ENCODE assay signal across 21 cellular contexts in the genomic region with DNA sequence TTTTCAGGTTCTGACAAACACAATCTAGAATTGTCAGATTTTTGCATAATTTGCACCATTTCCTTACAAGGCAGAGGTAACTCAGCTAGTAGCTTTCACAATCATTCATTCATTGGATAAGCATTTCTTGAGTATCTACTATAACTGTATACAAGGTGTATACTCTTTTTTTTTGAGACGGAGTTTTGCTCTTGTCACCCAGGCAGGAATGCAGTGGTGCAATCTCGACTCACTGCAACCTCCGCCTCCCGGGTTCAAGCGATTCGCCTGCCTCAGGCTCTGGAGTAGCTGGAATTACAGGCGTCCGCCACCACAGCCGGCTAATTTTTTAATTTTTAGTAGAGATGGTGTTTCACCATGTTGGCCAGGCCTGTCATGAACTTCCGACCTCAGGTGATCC. TPM values are rescaled to one million over a fixed set of nuclear protein-coding genes. Genes with fewer than 3 reads are reported as not detected.
DNase-seq lines count a peak whose midpoint lies in the region; ATAC-seq and TF ChIP-seq lines count a peak whose summit lies in the region.
"Had no signal": no experiment of that assay in that cellular context is flagged by ENCODE, and none has a peak within 500 bp of the region (broad histone marks: within the 10 kb centered on the region; RNA-seq: fewer than 3 reads in every experiment).

No MANE protein-coding gene starts in this region.

- no peak for TF ChIP-seq POLR2A in esophagus muscularis mucosa (IDR thresholded peaks at IDR 0.05; ENCODE audit: low read depth)

- no peak for DNase-seq in CD8-positive, alpha-beta memory T cell
- no peak for DNase-seq in Karpas-422
- peak; percentile 8 for DNase-seq in esophagus muscularis mucosa (ENCODE audit: extremely low spot score)
- DNase-seq in trophoblast cell = peak; percentile 63 to 75
- no peak for DNase-seq in nucleus accumbens (lab: John Stamatoyannopoulos, UW)
- DNase-seq in Right ventricle myocardium superior = no peak
- DNase-seq: 8988T; CD8-positive, alpha-beta T cell; COR-L47; DMS 273 treated with DMSO at 0.1 percent for 48 hours; DMS53; DND-41; EL; HCEC 1CT had no signal

- no peaks in the 10 kb centered on the region for H3K27me3 ChIP-seq in CD8-positive, alpha-beta memory T cell (ENCODE audit: insufficient read depth, low read length, poor library complexity, severe bottlenecking)
- H3K27me3 ChIP-seq in Karpas-422 (ENCODE audit: low read length) = no peaks in the 10 kb centered on the region
- no peaks in the 10 kb centered on the region for H3K27me3 ChIP-seq in esophagus muscularis mucosa
- no peaks in the 10 kb centered on the region for H3K27me3 ChIP-seq in trophoblast cell (ENCODE audit: insufficient read depth, low read length)
- H3K27me3 ChIP-seq: BLaER1 treated with 17β-estradiol and CSF1 and Interleukin-3, amounts not matched to agents 10 nM and 100 nM had no signal

- no peak overlapping the region for H2AFZ ChIP-seq in Karpas-422 (ENCODE audit: low read length)
- no peak overlapping the region for H2AFZ ChIP-seq in trophoblast cell (ENCODE audit: insufficient read depth, low read length, poor library complexity)
- H2AFZ ChIP-seq: GM23338 had no signal

- H3K27me3 Mint-ChIP-seq in CD8-positive, alpha-beta memory T cell = peaks cover 2 to 4% of the 10 kb centered on the region in 2 donors
- H3K27me3 Mint-ChIP-seq in stimulated activated memory B cell treated with anti-CD40 and anti-IgM and Interleukin-4, amounts not matched to agents 10 μg/mL and 1 μg/mL and 100 μg/mL, for 72 hours = no peaks in the 10 kb centered on the region
- H3K27me3 Mint-ChIP-seq: B cell, IgD-negative memory B cell had no signal

- no peak overlapping the region for H3K23ac ChIP-seq in trophoblast cell (ENCODE audit: low read length)

- no peaks in the 10 kb centered on the region for H4K20me1 ChIP-seq in Karpas-422 (ENCODE audit: insufficient read depth, low read depth, low read length)
- H4K20me1 ChIP-seq: BLaER1 treated with 17β-estradiol and CSF1 and Interleukin-3, amounts not matched to agents 10 nM and 100 nM had no signal

- no peaks in the 10 kb centered on the region for H3K9me3 ChIP-seq in CD8-positive, alpha-beta memory T cell (ENCODE audit: low read length)
- no peaks in the 10 kb centered on the region for H3K9me3 ChIP-seq in Karpas-422 (ENCODE audit: low read length)
- no peaks in the 10 kb centered on the region for H3K9me3 ChIP-seq in esophagus muscularis mucosa
- no peaks in the 10 kb centered on the region for H3K9me3 ChIP-seq in trophoblast cell (ENCODE audit: insufficient read depth, low read depth, low read length)
- H3K9me3 ChIP-seq: BLaER1 treated with 17β-estradiol and CSF1 and Interleukin-3, amounts not matched to agents 10 nM and 100 nM had no signal

- H3K27ac ChIP-seq in CD8-positive, alpha-beta memory T cell (ENCODE audit: low read depth, low read length) = peak overlapping the region; percentile 20
- H3K27ac ChIP-seq in Karpas-422 (ENCODE audit: low read length) (no peak overlapping the region), esophagus muscularis mucosa (replicated peaks in 1 of 4) (no peak overlapping the region), trophoblast cell (ENCODE audit: low read depth, low read length) (no peak overlapping the region)

- CTCF ChIA-PET in CD8-positive, alpha-beta memory T cell (lab: Charles Lee) = interaction anchor here (3.4 kb wide), 1 partner anchor 11 kb away, joined by 21 read pairs; no protein-coding TSS in a partner anchor

- H3K9ac ChIP-seq in Karpas-422 (ENCODE audit: low read length) (peak overlapping the region; percentile 30; the same call in 1 of the 2 replicates), trophoblast cell (ENCODE audit: low read length) (no peak overlapping the region)

- H3K27ac Mint-ChIP-seq in CD8-positive, alpha-beta memory T cell = no peak overlapping the region
- no peak overlapping the region for H3K27ac Mint-ChIP-seq in stimulated activated memory B cell treated with anti-CD40 and anti-IgM and Interleukin-4, amounts not matched to agents 10 μg/mL and 1 μg/mL and 100 μg/mL, for 72 hours
- H3K27ac Mint-ChIP-seq: B cell; CD8-positive, alpha-beta T cell; GM23338; IgD-negative memory B cell had no signal

- H3K4me1 Mint-ChIP-seq in CD8-positive, alpha-beta memory T cell = peaks cover 8 to 14% (median 9%) of the 10 kb centered on the region in 3 donors
- peaks cover 18% of the 10 kb centered on the region for H3K4me1 Mint-ChIP-seq in stimulated activated memory B cell treated with anti-CD40 and anti-IgM and Interleukin-4, amounts not matched to agents 10 μg/mL and 1 μg/mL and 100 μg/mL, for 72 hours

- intact Hi-C loops in esophagus muscularis mucosa (cut with DNase I) (no loop called here), Right ventricle myocardium superior (cut with DNase I) (no loop called here)

- H3K4me2 ChIP-seq in Karpas-422 (ENCODE audit: low read depth, low read length, poor library complexity, severe bottlenecking) (peak overlapping the region; percentile 63), trophoblast cell (ENCODE audit: low read length) (no peak overlapping the region)
- H3K4me2 ChIP-seq: GM23338 had no signal

- no peak overlapping the region for H2BK120ac ChIP-seq in trophoblast cell (ENCODE audit: insufficient read depth, low read length, poor library complexity)

- H3K9me3 Mint-ChIP-seq in CD8-positive, alpha-beta memory T cell = no peaks in the 10 kb centered on the region
- H3K9me3 Mint-ChIP-seq in stimulated activated memory B cell treated with anti-CD40 and anti-IgM and Interleukin-4, amounts not matched to agents 10 μg/mL and 1 μg/mL and 100 μg/mL, for 72 hours = no peaks in the 10 kb centered on the region
- H3K9me3 Mint-ChIP-seq: CD8-positive, alpha-beta T cell; GM23338; IgD-negative memory B cell had no signal

- H4K8ac ChIP-seq in trophoblast cell (ENCODE audit: low read depth, low read length) = no peak overlapping the region

- no peak overlapping the region for H3K18ac ChIP-seq in trophoblast cell (ENCODE audit: low read length)

- H3K36me3 Mint-ChIP-seq in CD8-positive, alpha-beta memory T cell = no peaks in the 10 kb centered on the region
- no peaks in the 10 kb centered on the region for H3K36me3 Mint-ChIP-seq in stimulated activated memory B cell treated with anti-CD40 and anti-IgM and Interleukin-4, amounts not matched to agents 10 μg/mL and 1 μg/mL and 100 μg/mL, for 72 hours
- H3K36me3 Mint-ChIP-seq: CD8-positive, alpha-beta T cell; IgD-negative memory B cell had no signal

- 96% methylated on average over 10 of the region's 10 CpGs for whole genome bisulfite sequencing in esophagus muscularis mucosa
- no CpG with 5 or more reads among the region's 10 CpGs for WGBS in trophoblast cell (ENCODE audit: extremely low coverage, insufficient coverage, insufficient read length)

- peaks cover 15% of the 10 kb centered on the region; the same call in 1 of the 2 replicates for H3K79me2 ChIP-seq in Karpas-422 (ENCODE audit: low read length)
- H3K79me2 ChIP-seq in trophoblast cell (ENCODE audit: control insufficient read depth, insufficient read depth, low read length, poor library complexity) = no peaks in the 10 kb centered on the region

- H3K4me1 ChIP-seq in CD8-positive, alpha-beta memory T cell (ENCODE audit: insufficient read depth, low read length) = no peaks in the 10 kb centered on the region
- H3K4me1 ChIP-seq in Karpas-422 (ENCODE audit: low read length) (peaks cover 23% of the 10 kb centered on the region), esophagus muscularis mucosa (peaks cover 0 to under 1% (median 0%) of the 10 kb centered on the region in 4 donors), trophoblast cell (ENCODE audit: control insufficient read depth in 1 of 2, insufficient read depth in 2 of 2, low read length in 2 of 2) (no peaks in the 10 kb centered on the region)

- no peak overlapping the region for H4K12ac ChIP-seq in trophoblast cell (ENCODE audit: low read depth, low read length)

- H3K9me2 ChIP-seq in Karpas-422 (replicated peaks; ENCODE audit: insufficient read depth, low read length) = no peaks in the 10 kb centered on the region

- H2BK5ac ChIP-seq in trophoblast cell (ENCODE audit: low read depth, low read length, poor library complexity) = no peak overlapping the region

- no peak for TF ChIP-seq EP300 in esophagus muscularis mucosa (IDR thresholded peaks at IDR 0.05)

- H3K4ac ChIP-seq in trophoblast cell (ENCODE audit: low read depth, low read length) = no peak overlapping the region

- H3K14ac ChIP-seq in trophoblast cell (ENCODE audit: low read length) = no peak overlapping the region

- no peak for ATAC-seq in Right ventricle myocardium superior (ENCODE audit: poor library complexity)
- ATAC-seq in HG03025 (IDR thresholded peaks at IDR 0.05; ENCODE audit: low FRiP score, unreplicated experiment) = no peak
- no peak for ATAC-seq in stimulated activated memory B cell treated with anti-CD40 and anti-IgM and Interleukin-4, amounts not matched to agents 10 μg/mL and 1 μg/mL and 100 μg/mL, for 72 hours
- ATAC-seq: CD8-positive, alpha-beta T cell; GM12878; GM23338 had no signal

- no peak overlapping the region for H3K4me3 ChIP-seq in CD8-positive, alpha-beta memory T cell (ENCODE audit: low read length)
- peak overlapping the region; percentile 64 for H3K4me3 ChIP-seq in Karpas-422 (ENCODE audit: low read length)
- H3K4me3 ChIP-seq in esophagus muscularis mucosa = no peak overlapping the region
- H3K4me3 ChIP-seq in trophoblast cell (ENCODE audit: low read depth, low read length) = no peak overlapping the region
- H3K4me3 ChIP-seq: GM12878, GM23338 had no signal

- no peak overlapping the region for H2BK12ac ChIP-seq in trophoblast cell (ENCODE audit: low read length)

- H4K91ac ChIP-seq in trophoblast cell (ENCODE audit: low read depth, low read length) = no peak overlapping the region

- POLR2A ChIA-PET in CD8-positive, alpha-beta memory T cell (lab: Charles Lee) = interaction anchor here (0.6 kb wide), 1 partner anchor 627 kb away, joined by 8 read pairs; no protein-coding TSS in a partner anchor

- H3K4me3 Mint-ChIP-seq in CD8-positive, alpha-beta memory T cell = no peak overlapping the region
- H3K4me3 Mint-ChIP-seq in stimulated activated memory B cell treated with anti-CD40 and anti-IgM and Interleukin-4, amounts not matched to agents 10 μg/mL and 1 μg/mL and 100 μg/mL, for 72 hours = no peak overlapping the region
- H3K4me3 Mint-ChIP-seq: B cell; CD8-positive, alpha-beta T cell; GM23338; IgD-negative memory B cell had no signal

- no peaks in the 10 kb centered on the region for H3K79me1 ChIP-seq in trophoblast cell (ENCODE audit: low read length)

- TF ChIP-seq CTCF in esophagus muscularis mucosa (IDR thresholded peaks at IDR 0.05) = no peak

- H2AK5ac ChIP-seq in trophoblast cell (ENCODE audit: low read length) = no peak overlapping the region

- no peaks in the 10 kb centered on the region for H3K36me3 ChIP-seq in CD8-positive, alpha-beta memory T cell (ENCODE audit: insufficient read depth, low read length)
- H3K36me3 ChIP-seq in Karpas-422 (ENCODE audit: insufficient read depth, low read length) (no peaks in the 10 kb centered on the region), esophagus muscularis mucosa (no peaks in the 10 kb centered on the region), trophoblast cell (ENCODE audit: control insufficient read depth in 1 of 2, insufficient read depth in 2 of 2, low read length in 2 of 2) (no peaks in the 10 kb centered on the region)
- H3K36me3 ChIP-seq: BLaER1 treated with 17β-estradiol and CSF1 and Interleukin-3, amounts not matched to agents 10 nM and 100 nM had no signal

RNA-seq across cellular contexts. Expression of gene EXOC6, which starts 16.2 kb away (rescaled TPM):
- 10 to 100 TPM; 10.6 to 10.9 TPM for total RNA-seq in CD8-positive, alpha-beta memory T cell
- 7.3 TPM for polyA plus RNA-seq in CD8-positive, alpha-beta memory T cell
- 18.0 and 520 TPM in 2 replicates for total RNA-seq in Karpas-422 (2014; rRNA removed; shearing (Covaris generic); ENCODE audit: low replicate concordance)
- total RNA-seq in esophagus muscularis mucosa = 10 to 100 TPM; 14.1 to 34.9 (median 16.2) TPM
- polyA plus RNA-seq in trophoblast cell (2013) = 3.4 and 4.3 TPM in 2 replicates
- 9.9 TPM for total RNA-seq in Right ventricle myocardium superior

Comparison
In these comparisons a context has a peak if more than half of its experiments do, and no peak if none do; other contexts are left out.
1. DNase-seq: peak in esophagus muscularis mucosa (single experiment) and trophoblast cell (2 of 2); none in CD8-positive, alpha-beta memory T cell (0 of 5), Karpas-422 (single experiment), nucleus accumbens (0 of 56) and Right ventricle myocardium superior (single experiment).